10 cellular contexts compared by ENCODE assay signal in the genomic region with DNA sequence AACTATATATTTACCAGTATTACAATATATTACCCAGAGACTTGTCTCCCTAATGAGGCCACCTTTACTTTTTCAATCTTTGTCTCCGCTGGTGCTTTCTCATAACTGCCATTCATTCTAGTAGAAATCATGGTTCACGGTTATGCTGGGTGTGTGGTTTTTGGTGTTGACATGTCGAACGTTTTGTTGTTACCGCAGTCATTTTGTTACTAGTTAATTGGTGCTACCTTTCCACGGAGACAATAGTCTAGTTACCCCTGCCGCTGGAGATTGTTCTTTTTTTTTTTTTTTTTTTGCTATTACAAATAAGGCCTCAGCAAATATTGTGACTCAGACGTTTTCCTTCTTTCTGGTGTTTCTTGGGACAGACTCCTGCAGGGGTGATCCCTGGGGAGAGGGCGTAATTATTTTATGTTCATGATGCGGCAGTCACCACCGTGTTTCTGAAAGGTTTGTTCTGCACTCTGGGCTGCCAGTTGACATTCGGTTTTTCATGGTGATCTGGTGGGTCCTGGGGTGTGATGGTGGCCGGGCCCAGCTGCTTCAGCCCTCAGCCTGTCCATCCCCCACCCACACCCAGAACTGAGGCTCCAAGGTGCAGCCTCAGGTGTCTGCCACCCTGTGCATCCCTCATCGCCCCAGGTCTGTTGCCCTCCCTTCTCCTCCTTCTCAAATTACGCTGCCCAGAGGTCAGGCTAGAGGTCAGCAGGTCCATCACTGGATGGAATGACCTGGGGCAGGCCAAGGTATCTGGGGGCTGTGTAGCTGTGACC.
A peak's percentile ranks its signal among the peaks of the same experiment; 100 is the strongest.
DNase-seq lines count a peak whose midpoint lies in the region; TF ChIP-seq lines count a peak whose summit lies in the region.
"Had no signal": no experiment of that assay in that cellular context is flagged by ENCODE, and none has a peak within 500 bp of the region (broad histone marks: within the 10 kb centered on the region; RNA-seq: fewer than 3 reads in every experiment).

No MANE protein-coding gene starts in this region.

- peak overlapping the region; percentile 2 to 42 (median 10) for H3K27ac Mint-ChIP-seq in nephron

- H3K36me3 ChIP-seq in adipocyte (ENCODE audit: control insufficient read depth, insufficient read depth, low read length, severe bottlenecking) (no peaks in the 10 kb centered on the region), brain microvascular endothelial cell (replicated peaks) (no peaks in the 10 kb centered on the region)
- H3K36me3 ChIP-seq in effector memory CD4-positive, alpha-beta T cell (ENCODE audit: control insufficient read depth, insufficient read depth, low read length): no peaks in the 10 kb centered on the region
- H3K36me3 ChIP-seq: thyroid gland had no signal

- peaks cover 51% of the 10 kb centered on the region for H3K4me1 ChIP-seq in adipocyte (ENCODE audit: control insufficient read depth, insufficient read depth, low read length)
- peaks cover 22% of the 10 kb centered on the region for H3K4me1 ChIP-seq in effector memory CD4-positive, alpha-beta T cell (ENCODE audit: control insufficient read depth, insufficient read depth, low read length, poor library complexity, severe bottlenecking)

- no peak overlapping the region for H3K4me3 Mint-ChIP-seq in nephron

- H3K4me3 ChIP-seq in GM12865 (ENCODE audit: low read depth, low read length) (no peak overlapping the region), adipocyte (ENCODE audit: low read length) (peak overlapping the region; percentile 18), brain microvascular endothelial cell (ENCODE audit: low read depth, low read length) (no peak overlapping the region)
- no peak overlapping the region for H3K4me3 ChIP-seq in effector memory CD4-positive, alpha-beta T cell (ENCODE audit: insufficient read depth, low read depth, low read length, poor library complexity, severe bottlenecking)
- H3K4me3 ChIP-seq: thyroid gland had no signal

- H3K27ac ChIP-seq in C4-2B: peak overlapping the region; percentile 78
- H3K27ac ChIP-seq in effector memory CD4-positive, alpha-beta T cell (ENCODE audit: insufficient read depth, low read length, poor library complexity, severe bottlenecking): no peak overlapping the region
- no peak overlapping the region for H3K27ac ChIP-seq in brain microvascular endothelial cell

- peaks cover 18% of the 10 kb centered on the region for H3K36me3 Mint-ChIP-seq in nephron (ENCODE audit: low read depth)

- no peaks in the 10 kb centered on the region for H3K27me3 ChIP-seq in adipocyte (replicated peaks; ENCODE audit: control insufficient read depth, insufficient read depth, low read length)
- H3K27me3 ChIP-seq in effector memory CD4-positive, alpha-beta T cell (replicated peaks; ENCODE audit: control insufficient read depth, insufficient read depth, low read length, poor library complexity, severe bottlenecking): no peaks in the 10 kb centered on the region
- no peaks in the 10 kb centered on the region for H3K27me3 ChIP-seq in brain microvascular endothelial cell (replicated peaks)
- H3K27me3 ChIP-seq: thyroid gland had no signal

- H3K9me3 ChIP-seq in adipocyte (ENCODE audit: control insufficient read depth, low read length): peaks cover 6% of the 10 kb centered on the region
- H3K9me3 ChIP-seq in effector memory CD4-positive, alpha-beta T cell (ENCODE audit: control insufficient read depth, low read length): no peaks in the 10 kb centered on the region
- H3K9me3 ChIP-seq: thyroid gland had no signal

- TF ChIP-seq CTCF in C4-2B (conservative IDR thresholded peaks at IDR 0.05) (no peak), GM12865 (IDR thresholded peaks at IDR 0.05; ENCODE audit: insufficient read depth, low read depth, low read length, missing control alignments) (no peak), nephron (IDR thresholded peaks at IDR 0.05; ENCODE audit: unreplicated experiment in 3 of 3) (no peak), GM13977 (IDR thresholded peaks at IDR 0.05; ENCODE audit: extremely low read depth, insufficient read depth, missing control alignments) (no peak), brain microvascular endothelial cell (IDR thresholded peaks at IDR 0.05; ENCODE audit: low read depth, low read length, missing control alignments) (no peak)

- H3K9ac ChIP-seq in adipocyte (ENCODE audit: low read length): peak overlapping the region; percentile 26

- H3K27me3 Mint-ChIP-seq in nephron (ENCODE audit: low read depth): no peaks in the 10 kb centered on the region

- in situ Hi-C loops in GM13977 (cut with MboI; ENCODE audit: low pct_unique_long_range_greater_than_20kb, low sequenced_read_pairs, unreplicated experiment): no loop called here
- in situ Hi-C loops in brain microvascular endothelial cell (cut with HindIII; ENCODE audit: low pct_ligation_motif_present, low sequenced_read_pairs): no loop called here

- DNase-seq in GM12865 (ENCODE audit: low read depth) (peak; percentile 59), adipocyte (ENCODE audit: low read depth) (no peak), GM13977 (ENCODE audit: low spot score) (no peak), brain microvascular endothelial cell (no peak), foreskin melanocyte (no peak)
- no peak for DNase-seq in effector memory CD4-positive, alpha-beta T cell
- DNase-seq: stimulated activated CD4-positive, alpha-beta T cell treated with anti-CD3 and anti-CD28 coated beads, Interleukin-1b, Interleukin-23, amount 100 ng/mL, for 48 hours; thyroid gland had no signal

- peaks cover 6% of the 10 kb centered on the region for H3K9me3 Mint-ChIP-seq in nephron

- H3K4me1 Mint-ChIP-seq in nephron: peaks cover 52% of the 10 kb centered on the region
